Comparison of ENCODE assay signal across 8 cellular contexts in genomic region chr3:33787328-33788009, GRCh38. TPM values are rescaled to one million over a fixed set of nuclear protein-coding genes. Genes with fewer than 3 reads are reported as not detected.
DNase-seq lines count a peak whose midpoint lies in the region; ATAC-seq and TF ChIP-seq lines count a peak whose summit lies in the region.

No MANE protein-coding gene starts in this region.

- peaks cover 0 to 4% of the 10 kb centered on the region in 2 donors for H3K4me1 ChIP-seq in left lung

- CTCF ChIA-PET in activated CD4-positive, alpha-beta T cell treated with anti-CD3 and anti-CD28 coated beads for 36 hours (lab: Charles Lee): interaction anchor here (0.6 to 3.5 kb wide), 42 partner anchors 9 to 741 kb away, joined by 3 to 42 read pairs (median 4); partner anchors contain the start of gene PDCD6IP

- peak overlapping the region; percentile 36 for H3K4me3 Mint-ChIP-seq in activated CD4-positive, alpha-beta T cell treated with anti-CD3 and anti-CD28 coated beads for 36 hours

- no peaks in the 10 kb centered on the region for H3K36me3 ChIP-seq in left lung

- peaks cover 6% of the 10 kb centered on the region for H3K27me3 Mint-ChIP-seq in activated CD4-positive, alpha-beta T cell treated with anti-CD3 and anti-CD28 coated beads for 36 hours

- no peaks in the 10 kb centered on the region for H3K9me3 Mint-ChIP-seq in activated CD4-positive, alpha-beta T cell treated with anti-CD3 and anti-CD28 coated beads for 36 hours (ENCODE audit: low read depth)

- TF ChIP-seq CTCF in left lung (IDR thresholded peaks at IDR 0.05): peak; percentile 63 to 73

- peaks cover 7% of the 10 kb centered on the region for H3K4me1 Mint-ChIP-seq in activated CD4-positive, alpha-beta T cell treated with anti-CD3 and anti-CD28 coated beads for 36 hours

- peak; percentile 69 for ATAC-seq in GM18519 (IDR thresholded peaks at IDR 0.05; ENCODE audit: low FRiP score, unreplicated experiment)
- peak; percentile 70 for ATAC-seq in HG03097 (IDR thresholded peaks at IDR 0.05; ENCODE audit: low FRiP score, unreplicated experiment)
- ATAC-seq in activated CD4-positive, alpha-beta T cell treated with anti-CD3 and anti-CD28 coated beads for 36 hours: peak; percentile 87
- ATAC-seq in left lung: peak; percentile 96

- no peak overlapping the region for H3K4me3 ChIP-seq in left lung

- DNase-seq in AG08395 (ENCODE audit: low spot score) (peak; percentile 71), NCI-H2227 treated with DMSO at 0.1 percent for 48 hours (lab: John Stamatoyannopoulos, UW) (peak; percentile 11), dedifferentiated amniotic fluid mesenchymal stem cell (ENCODE audit: extremely low spot score) (peak; percentile 73), left lung (peak; percentile 34 to 41)
- DNase-seq in activated CD4-positive, alpha-beta T cell treated with anti-CD3 and anti-CD28 coated beads for 36 hours: peak; percentile 72
- DNase-seq in stimulated activated CD4-positive, alpha-beta T cell treated with anti-CD3 and anti-CD28 coated beads, Interleukin-4, amount 100 ng/mL, for 4 hours: peak; percentile 36 to 50

- H3K27me3 ChIP-seq in left lung: no peaks in the 10 kb centered on the region

- H3K27ac ChIP-seq in left lung: no peak overlapping the region

- H3K36me3 Mint-ChIP-seq in activated CD4-positive, alpha-beta T cell treated with anti-CD3 and anti-CD28 coated beads for 36 hours (ENCODE audit: low read depth): no peaks in the 10 kb centered on the region

- H3K27ac Mint-ChIP-seq in activated CD4-positive, alpha-beta T cell treated with anti-CD3 and anti-CD28 coated beads for 36 hours: no peak overlapping the region

- POLR2A ChIA-PET in activated CD4-positive, alpha-beta T cell treated with anti-CD3 and anti-CD28 coated beads for 36 hours (lab: Charles Lee): interaction anchor here (1.0 kb wide), 1 partner anchor 11 kb away, joined by 4 read pairs; the partner anchor contains the start of gene PDCD6IP

- intact Hi-C loops in activated CD4-positive, alpha-beta T cell treated with anti-CD3 and anti-CD28 coated beads for 36 hours (cut with DNase I, micrococcal nuclease): loop anchor here (1.0 to 2.0 kb wide), 5 partner anchors 71 to 657 kb away; no protein-coding TSS in a partner anchor
- intact Hi-C loops in left lung (cut with DNase I): no loop called here

- no peaks in the 10 kb centered on the region for H3K9me3 ChIP-seq in left lung

RNA-seq across cellular contexts. Expression of gene PDCD6IP, which starts 11.0 kb away (rescaled TPM):
- 100 to 1,000 TPM; 141 to 150 TPM for total RNA-seq in activated CD4-positive, alpha-beta T cell treated with anti-CD3 and anti-CD28 coated beads for 36 hours
- 100 to 1,000 TPM; 228 to 270 TPM for total RNA-seq in left lung

Comparison
In these comparisons a context has a peak if more than half of its experiments do, and no peak if none do; other contexts are left out.
1. DNase-seq: peak in every context shown above with its lines; median percentile 73 in dedifferentiated amniotic fluid mesenchymal stem cell; 72 in activated CD4-positive, alpha-beta T cell treated with anti-CD3 and anti-CD28 coated beads for 36 hours; 71 in AG08395; 43 in stimulated activated CD4-positive, alpha-beta T cell treated with anti-CD3 and anti-CD28 coated beads, Interleukin-4, amount 100 ng/mL, for 4 hours; 38 in left lung; 11 in NCI-H2227 treated with DMSO at 0.1 percent for 48 hours.
2. intact Hi-C loops: an anchor here in activated CD4-positive, alpha-beta T cell treated with anti-CD3 and anti-CD28 coated beads for 36 hours (1.0 to 2.0 kb wide); none called in left lung.